In genomic region chrX:39196192-39197102, GRCh38 we compare ENCODE assay signal across 8 cellular contexts.
DNase-seq lines count a peak whose midpoint lies in the region; ATAC-seq and TF ChIP-seq lines count a peak whose summit lies in the region.

No MANE protein-coding gene starts in this region.

- H3K9me3 Mint-ChIP-seq in activated T-helper 1 cell treated with anti-CD3 and anti-CD28 coated beads, Interleukin-12 subunit alpha, Interleukin-12 subunit beta, Interleukin-2, Interleukin-4 antibody, amounts not matched to agents 30 ng/mL and 10 ng/mL and 1 ng/mL, durations not matched to agents 14 hours and 24 hours and 36 hours = peaks cover 5% of the 10 kb centered on the region

- no peak overlapping the region for H3K23ac ChIP-seq in neuronal stem cell (ENCODE audit: low read depth, low read length, poor library complexity)

- H2BK120ac ChIP-seq in neuronal stem cell (ENCODE audit: low read depth, low read length) = no peak overlapping the region

- H3K27ac ChIP-seq in left lung (no peak overlapping the region), neuronal stem cell (replicated peaks; ENCODE audit: low read length) (no peak overlapping the region)

- H3K4me1 Mint-ChIP-seq in activated T-helper 1 cell treated with anti-CD3 and anti-CD28 coated beads, Interleukin-12 subunit alpha, Interleukin-12 subunit beta, Interleukin-2, Interleukin-4 antibody, amounts not matched to agents 30 ng/mL and 10 ng/mL and 1 ng/mL, durations not matched to agents 14 hours and 24 hours and 36 hours (ENCODE audit: low read depth) = peaks cover 52% of the 10 kb centered on the region

- ATAC-seq in GM19043 (IDR thresholded peaks at IDR 0.05; ENCODE audit: low read depth, unreplicated experiment) = peak; percentile 97
- peak; percentile 93 for ATAC-seq in HG03097 (IDR thresholded peaks at IDR 0.05; ENCODE audit: low FRiP score, unreplicated experiment)
- ATAC-seq in left lung = peak; percentile 58

- H4K8ac ChIP-seq in neuronal stem cell (ENCODE audit: low read depth, low read length) = no peak overlapping the region

- no CpG with 5 or more reads among the region's 10 CpGs for WGBS in neuronal stem cell (ENCODE audit: extremely low coverage in 2 of 2, insufficient read length in 2 of 2, insufficient replicate concordance in 1 of 2), 2 donors

- H3K4me2 ChIP-seq in neuronal stem cell (ENCODE audit: insufficient read depth, low read length, poor library complexity, severe bottlenecking) = no peak overlapping the region

- H3K4me3 ChIP-seq in left lung (no peak overlapping the region), neuronal stem cell (ENCODE audit: low read length in 2 of 2) (no peak overlapping the region)

- no peak overlapping the region for H2AFZ ChIP-seq in neuronal stem cell (ENCODE audit: low read length)

- H2AK5ac ChIP-seq in neuronal stem cell (ENCODE audit: low read depth, low read length) = no peak overlapping the region

- no peak overlapping the region for H3K18ac ChIP-seq in neuronal stem cell (ENCODE audit: low read length)

- H3K9me3 ChIP-seq in left lung (no peaks in the 10 kb centered on the region), neuronal stem cell (replicated peaks in 1 of 2; ENCODE audit: control insufficient read depth in 2 of 2, insufficient read depth in 1 of 2, low read depth in 1 of 2, low read length in 2 of 2) (no peaks in the 10 kb centered on the region)

- H3K4me1 ChIP-seq in left lung = peaks cover 0 to 4% of the 10 kb centered on the region in 2 donors
- peaks cover 0 to 12% of the 10 kb centered on the region in 2 donors for H3K4me1 ChIP-seq in neuronal stem cell (ENCODE audit: control insufficient read depth in 2 of 2, insufficient read depth in 1 of 2, low read depth in 1 of 2, low read length in 2 of 2)

- peak; percentile 89 for DNase-seq in CMK (ENCODE audit: low read depth)
- DNase-seq in NCI-H510A (lab: John Stamatoyannopoulos, UW) = peak; percentile 16
- DNase-seq in activated T-helper 1 cell treated with anti-CD3 and anti-CD28 coated beads, Interleukin-12 subunit alpha, Interleukin-12 subunit beta, Interleukin-2, Interleukin-4 antibody, amounts not matched to agents 30 ng/mL and 10 ng/mL and 1 ng/mL, durations not matched to agents 14 hours and 24 hours and 36 hours (ENCODE audit: low spot score) = peak; percentile 44
- no peak for DNase-seq in left lung
- no peak for DNase-seq in neuronal stem cell (ENCODE audit: low spot score)
- DNase-seq in HuH-7 (ENCODE audit: low spot score) = no peak

- peak overlapping the region; percentile 87 for H3K27ac Mint-ChIP-seq in activated T-helper 1 cell treated with anti-CD3 and anti-CD28 coated beads, Interleukin-12 subunit alpha, Interleukin-12 subunit beta, Interleukin-2, Interleukin-4 antibody, amounts not matched to agents 30 ng/mL and 10 ng/mL and 1 ng/mL, durations not matched to agents 14 hours and 24 hours and 36 hours

- intact Hi-C loops in activated T-helper 1 cell treated with anti-CD3 and anti-CD28 coated beads, Interleukin-12 subunit alpha, Interleukin-12 subunit beta, Interleukin-2, Interleukin-4 antibody, amounts not matched to agents 30 ng/mL and 10 ng/mL and 1 ng/mL, durations not matched to agents 14 hours and 24 hours and 36 hours (cut with micrococcal nuclease) = loop anchor here (1.0 to 5.0 kb wide), 9 partner anchors 9 to 576 kb away; partner anchors contain the start of gene MID1IP1
- intact Hi-C loops in left lung (cut with DNase I) = no loop called here

- no peak overlapping the region for H3K4ac ChIP-seq in neuronal stem cell (ENCODE audit: low read length)

- no peak for TF ChIP-seq CTCF in left lung (IDR thresholded peaks at IDR 0.05)

- no peak overlapping the region for H3K14ac ChIP-seq in neuronal stem cell (ENCODE audit: low read length)

- H3K36me3 ChIP-seq in left lung = no peaks in the 10 kb centered on the region
- H3K36me3 ChIP-seq in neuronal stem cell (replicated peaks in 1 of 2; ENCODE audit: control insufficient read depth in 2 of 2, insufficient read depth in 2 of 2, low read length in 2 of 2) = no peaks in the 10 kb centered on the region

- H3K36me3 Mint-ChIP-seq in activated T-helper 1 cell treated with anti-CD3 and anti-CD28 coated beads, Interleukin-12 subunit alpha, Interleukin-12 subunit beta, Interleukin-2, Interleukin-4 antibody, amounts not matched to agents 30 ng/mL and 10 ng/mL and 1 ng/mL, durations not matched to agents 14 hours and 24 hours and 36 hours (ENCODE audit: low read depth) = peaks cover 6% of the 10 kb centered on the region

- no peak overlapping the region for H4K91ac ChIP-seq in neuronal stem cell (ENCODE audit: low read depth, low read length, poor library complexity)

- H3K27me3 ChIP-seq in left lung = peaks cover 0 to 4% of the 10 kb centered on the region in 2 donors
- H3K27me3 ChIP-seq in neuronal stem cell (ENCODE audit: control insufficient read depth in 3 of 3, insufficient read depth in 3 of 3, low read depth in 1 of 3, low read length in 3 of 3) = no peaks in the 10 kb centered on the region

- no peak overlapping the region for H2BK15ac ChIP-seq in neuronal stem cell (ENCODE audit: low read length)

- peak overlapping the region; percentile 58 for H3K4me3 Mint-ChIP-seq in activated T-helper 1 cell treated with anti-CD3 and anti-CD28 coated beads, Interleukin-12 subunit alpha, Interleukin-12 subunit beta, Interleukin-2, Interleukin-4 antibody, amounts not matched to agents 30 ng/mL and 10 ng/mL and 1 ng/mL, durations not matched to agents 14 hours and 24 hours and 36 hours

- no peaks in the 10 kb centered on the region for H3K79me1 ChIP-seq in neuronal stem cell (ENCODE audit: low read depth, low read length)

- no peaks in the 10 kb centered on the region for H3K27me3 Mint-ChIP-seq in activated T-helper 1 cell treated with anti-CD3 and anti-CD28 coated beads, Interleukin-12 subunit alpha, Interleukin-12 subunit beta, Interleukin-2, Interleukin-4 antibody, amounts not matched to agents 30 ng/mL and 10 ng/mL and 1 ng/mL, durations not matched to agents 14 hours and 24 hours and 36 hours (ENCODE audit: insufficient read depth)

- H3K9ac ChIP-seq in neuronal stem cell (ENCODE audit: low read depth, low read length, poor library complexity) = no peak overlapping the region

- no peak overlapping the region for H2BK12ac ChIP-seq in neuronal stem cell (ENCODE audit: low read length)

- H2BK5ac ChIP-seq in neuronal stem cell (ENCODE audit: low read length) = no peak overlapping the region

Comparison
In these comparisons a context has a peak if more than half of its experiments do, and no peak if none do; other contexts are left out.
1. DNase-seq: peak in CMK (single experiment), NCI-H510A (single experiment) and activated T-helper 1 cell treated with anti-CD3 and anti-CD28 coated beads, Interleukin-12 subunit alpha, Interleukin-12 subunit beta, Interleukin-2, Interleukin-4 antibody, amounts not matched to agents 30 ng/mL and 10 ng/mL and 1 ng/mL, durations not matched to agents 14 hours and 24 hours and 36 hours (single experiment); none in left lung (0 of 2), neuronal stem cell (single experiment) and HuH-7 (single experiment).
2. Peak in every context shown above with its lines, with median percentiles within 50 percentile points of each other: ATAC-seq.